10 cellular contexts compared by ENCODE assay signal in the genomic region with DNA sequence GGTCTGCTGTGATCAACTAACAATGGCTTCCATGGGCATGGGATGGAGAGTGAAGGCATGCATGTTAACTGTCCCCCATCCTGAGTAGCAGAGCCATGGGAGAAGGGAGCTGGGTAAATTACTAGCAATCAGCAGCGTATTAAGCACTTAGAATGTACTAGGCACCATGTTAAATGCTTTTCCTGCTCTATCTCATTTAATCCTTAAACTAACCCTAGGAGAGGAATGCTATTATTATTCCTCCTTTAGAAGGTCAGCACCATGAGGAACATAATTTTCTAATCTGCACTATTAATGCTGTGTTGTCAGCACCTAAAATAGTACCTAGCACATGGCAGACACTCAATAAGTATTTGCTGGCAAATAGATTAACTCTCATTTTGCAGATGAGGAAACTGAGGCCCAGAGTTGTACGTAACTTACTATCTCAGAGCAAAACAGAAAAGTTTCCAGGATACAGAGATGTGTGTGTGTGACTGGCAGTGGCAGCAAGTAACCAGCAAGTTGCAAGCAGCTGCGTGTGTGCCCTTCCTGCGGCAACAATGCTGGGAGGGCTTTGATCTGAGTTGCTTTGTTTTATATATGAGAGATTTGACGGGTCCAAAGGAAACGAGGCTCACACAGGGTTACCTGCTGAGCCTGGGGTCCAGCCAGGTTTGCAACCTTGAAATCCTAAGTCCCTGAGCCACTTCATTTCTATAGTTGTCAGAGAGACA.
DNase-seq lines count a peak whose midpoint lies in the region; ATAC-seq and TF ChIP-seq lines count a peak whose summit lies in the region.
"Had no signal": no experiment of that assay in that cellular context is flagged by ENCODE, and none has a peak within 500 bp of the region (broad histone marks: within the 10 kb centered on the region; RNA-seq: fewer than 3 reads in every experiment).

No MANE protein-coding gene starts in this region.

- peak overlapping the region; percentile 45 for H3K27ac ChIP-seq in VCaP

- no peaks in the 10 kb centered on the region for H3K27me3 Mint-ChIP-seq in stimulated activated naive CD8-positive, alpha-beta T cell treated with anti-CD3 and anti-CD28 coated beads, Interleukin-15, Interleukin-2, amounts not matched to agents 100 ng/mL and 50 ng/mL, for 24 hours
- no peaks in the 10 kb centered on the region for H3K27me3 Mint-ChIP-seq in memory B cell

- peaks cover 42% of the 10 kb centered on the region for H3K4me1 Mint-ChIP-seq in stimulated activated naive CD8-positive, alpha-beta T cell treated with anti-CD3 and anti-CD28 coated beads, Interleukin-15, Interleukin-2, amounts not matched to agents 100 ng/mL and 50 ng/mL, for 24 hours (ENCODE audit: low read depth)
- H3K4me1 Mint-ChIP-seq in memory B cell, result peaks cover 60% of the 10 kb centered on the region

- H3K27ac Mint-ChIP-seq in stimulated activated naive CD8-positive, alpha-beta T cell treated with anti-CD3 and anti-CD28 coated beads, Interleukin-15, Interleukin-2, amounts not matched to agents 100 ng/mL and 50 ng/mL, for 24 hours, result peak overlapping the region; percentile 47
- H3K27ac Mint-ChIP-seq in memory B cell, result peak overlapping the region; percentile 85

- TF ChIP-seq CTCF in VCaP (conservative IDR thresholded peaks at IDR 0.05), result no peak

- H3K4me3 Mint-ChIP-seq in stimulated activated naive CD8-positive, alpha-beta T cell treated with anti-CD3 and anti-CD28 coated beads, Interleukin-15, Interleukin-2, amounts not matched to agents 100 ng/mL and 50 ng/mL, for 24 hours, result peak overlapping the region; percentile 14
- peak overlapping the region; percentile 62 for H3K4me3 Mint-ChIP-seq in memory B cell

- peaks cover 6% of the 10 kb centered on the region for H3K36me3 Mint-ChIP-seq in stimulated activated naive CD8-positive, alpha-beta T cell treated with anti-CD3 and anti-CD28 coated beads, Interleukin-15, Interleukin-2, amounts not matched to agents 100 ng/mL and 50 ng/mL, for 24 hours (ENCODE audit: low read depth)
- no peaks in the 10 kb centered on the region for H3K36me3 Mint-ChIP-seq in memory B cell

- H3K9me3 Mint-ChIP-seq in stimulated activated naive CD8-positive, alpha-beta T cell treated with anti-CD3 and anti-CD28 coated beads, Interleukin-15, Interleukin-2, amounts not matched to agents 100 ng/mL and 50 ng/mL, for 24 hours, result peaks cover 9% of the 10 kb centered on the region
- H3K9me3 Mint-ChIP-seq in memory B cell, result no peaks in the 10 kb centered on the region

- ATAC-seq in stimulated activated naive CD8-positive, alpha-beta T cell treated with anti-CD3 and anti-CD28 coated beads, Interleukin-15, Interleukin-2, amounts not matched to agents 100 U/mL and 50 U/mL, for 24 hours, result no peak
- no peak for ATAC-seq in memory B cell (ENCODE audit: low read depth)
- ATAC-seq in HG02840 (IDR thresholded peaks at IDR 0.05; ENCODE audit: low FRiP score, unreplicated experiment), result no peak

- DNase-seq in stimulated activated naive CD8-positive, alpha-beta T cell treated with anti-CD3 and anti-CD28 coated beads, Interleukin-15, Interleukin-2, amounts not matched to agents 100 U/mL and 50 U/mL, for 24 hours, result no peak
- no peak for DNase-seq in memory B cell (ENCODE audit: low spot score in 2 of 2)
- DNase-seq in NCI-H1436 (lab: John Stamatoyannopoulos, UW), result no peak
- no peak for DNase-seq in SW480 (ENCODE audit: low spot score)
- DNase-seq in cortex of kidney (lab: John Stamatoyannopoulos, UW), result no peak
- DNase-seq: activated T-cell treated with anti-CD3 and anti-CD28 coated beads for 4 hours, NCI-H82 had no signal
